In genomic region chr7:47327698-47328391, GRCh38 we compare ENCODE assay signal across 8 cellular contexts.
DNase-seq lines count a peak whose midpoint lies in the region; ATAC-seq and TF ChIP-seq lines count a peak whose summit lies in the region.

No MANE protein-coding gene starts in this region.

- H3K9me3 Mint-ChIP-seq in GM23338, result no peaks in the 10 kb centered on the region

- H3K79me2 ChIP-seq in GM23338 (replicated peaks; ENCODE audit: insufficient read depth) (peaks cover 6% of the 10 kb centered on the region; the same call in 1 of the 2 replicates), OCI-LY7 (ENCODE audit: insufficient read depth, low read depth, low read length) (no peaks in the 10 kb centered on the region)

- H3K4me3 ChIP-seq in GM23338, result peak overlapping the region; percentile 53
- peak overlapping the region in 2 of 4 donors; percentile 24 to 30 for H3K4me3 ChIP-seq in adrenal gland
- H3K4me3 ChIP-seq in OCI-LY7 (ENCODE audit: low read depth, low read length, poor library complexity, severe bottlenecking), result no peak overlapping the region

- H3K9me2 ChIP-seq in GM23338 (ENCODE audit: insufficient read depth), result no peaks in the 10 kb centered on the region; the same call in 1 of the 2 replicates
- no peaks in the 10 kb centered on the region for H3K9me2 ChIP-seq in OCI-LY7 (ENCODE audit: insufficient read depth, low read length)

- H3K36me3 ChIP-seq in GM23338 (ENCODE audit: insufficient read depth) (no peaks in the 10 kb centered on the region), adrenal gland (replicated peaks in 1 of 2) (peaks cover 0 to 20% of the 10 kb centered on the region in 2 donors), OCI-LY7 (ENCODE audit: insufficient read depth, low read length) (no peaks in the 10 kb centered on the region)

- peaks cover 64% of the 10 kb centered on the region for H3K4me1 Mint-ChIP-seq in GM23338

- peak overlapping the region; percentile 76 for H3K4me2 ChIP-seq in GM23338
- H3K4me2 ChIP-seq in OCI-LY7 (ENCODE audit: low read length), result no peak overlapping the region

- peak overlapping the region; percentile 97 for H3K27ac Mint-ChIP-seq in GM23338

- H3K9me3 ChIP-seq in adrenal gland (replicated peaks in 1 of 3), result no peaks in the 10 kb centered on the region
- H3K9me3 ChIP-seq in OCI-LY7 (ENCODE audit: low read length), result no peaks in the 10 kb centered on the region

- no peak for TF ChIP-seq CTCF in GM23338 (conservative IDR thresholded peaks at IDR 0.05; ENCODE audit: low read depth in 2 of 2)
- TF ChIP-seq CTCF in adrenal gland (IDR thresholded peaks at IDR 0.05), result no peak
- no peak for TF ChIP-seq CTCF in OCI-LY7 (conservative IDR thresholded peaks at IDR 0.05; ENCODE audit: low read length)

- H3K36me3 Mint-ChIP-seq in GM23338 (ENCODE audit: low read depth), result no peaks in the 10 kb centered on the region

- 9 to 45% (median 28%) methylated on average over 5 to 24 of the region's 24 CpGs for WGBS in adrenal gland, 4 donors

- 0 out of 2 replicates have a peak, but pooled peaks cover 7% of the 10 kb centered on the region for H3F3A ChIP-seq in GM23338 (replicated peaks; ENCODE audit: low read depth)

- H3K27me3 ChIP-seq in GM23338 (ENCODE audit: insufficient read depth) (no peaks in the 10 kb centered on the region), adrenal gland (no peaks in the 10 kb centered on the region)

- H3K4me3 Mint-ChIP-seq in GM23338, result peak overlapping the region; percentile 72

- H3K27me3 Mint-ChIP-seq in GM23338 (ENCODE audit: insufficient read depth, low read depth, poor library complexity), result peaks cover 4% of the 10 kb centered on the region

- intact Hi-C loops in adrenal gland (cut with DNase I) (no loop called here), left ventricle myocardium superior (cut with micrococcal nuclease) (no loop called here), posterior cingulate gyrus (cut with DNase I) (no loop called here), OCI-LY7 (cut with micrococcal nuclease; ENCODE audit: unreplicated experiment) (no loop called here)

- H3K27ac ChIP-seq in GM23338 (ENCODE audit: low read depth), result peak overlapping the region; percentile 93
- H3K27ac ChIP-seq in adrenal gland, result peak overlapping the region in 4 of 5 donors; percentile 64 to 92 (median 76)
- H3K27ac ChIP-seq in OCI-LY7 (ENCODE audit: low read depth, low read length, poor library complexity, severe bottlenecking), result no peak overlapping the region

- ATAC-seq in GM23338 (peak; percentile 88), left ventricle myocardium superior (peak; percentile 93), HG02759 (IDR thresholded peaks at IDR 0.05; ENCODE audit: unreplicated experiment) (no peak)

- no peak for TF ChIP-seq POLR2A in adrenal gland (IDR thresholded peaks at IDR 0.05)

- CTCF ChIA-PET in OCI-LY7 (lab: Charles Lee; ENCODE audit: unreplicated experiment), result no interaction called here

- H2AFZ ChIP-seq in GM23338, result peak overlapping the region; percentile 74; the same call in 1 of the 2 replicates
- H2AFZ ChIP-seq in OCI-LY7 (ENCODE audit: low read length), result no peak overlapping the region

- DNase-seq in GM23338 (ENCODE audit: low spot score), result peak; percentile 92
- DNase-seq in adrenal gland, result peak; percentile 72 to 90 (median 84)
- peak; percentile 96 for DNase-seq in left ventricle myocardium superior
- DNase-seq in posterior cingulate gyrus, result peak; percentile 79 to 98 (median 88)
- no peak for DNase-seq in OCI-LY7 (ENCODE audit: low spot score)
- DNase-seq in activated CD4-positive, alpha-beta T cell treated with anti-CD3 and anti-CD28 coated beads for 48 hours, result no peak
- DNase-seq in stimulated activated CD4-positive, alpha-beta T cell treated with anti-CD3 and anti-CD28 coated beads, Interleukin-4, amount 100 ng/mL, for 4 hours, result no peak

- POLR2A ChIA-PET in OCI-LY7 (lab: Charles Lee), result no interaction called here

- no peaks in the 10 kb centered on the region for H4K20me1 ChIP-seq in GM23338 (replicated peaks; ENCODE audit: insufficient read depth)
- H4K20me1 ChIP-seq in OCI-LY7 (ENCODE audit: insufficient read depth, low read length), result no peaks in the 10 kb centered on the region

- peaks cover 38% of the 10 kb centered on the region for H3K4me1 ChIP-seq in GM23338 (ENCODE audit: insufficient read depth)
- H3K4me1 ChIP-seq in adrenal gland (replicated peaks in 1 of 2), result peaks cover 11 to 30% of the 10 kb centered on the region in 2 donors
- H3K4me1 ChIP-seq in OCI-LY7 (ENCODE audit: insufficient read depth, low read length, poor library complexity, severe bottlenecking), result no peaks in the 10 kb centered on the region

- no TSS peak for BruUV-seq in OCI-LY7 (replicated peaks; lab: Mats Ljungman, UMichigan)

TF ChIP-seq in GM23338, 12 proteins besides CTCF, POLR2A, EP300 and RAD21:
- TF ChIP-seq ZNF114 (CRISPR knock-in tag; IDR thresholded peaks at IDR 0.05) (no peak), ZNF331 (CRISPR knock-in tag; IDR thresholded peaks at IDR 0.05; ENCODE audit: low read depth) (no peak), JUNB (IDR thresholded peaks at IDR 0.05; ENCODE audit: unreplicated experiment) (no peak), ETS1 (IDR thresholded peaks at IDR 0.05) (no peak), POLR2AphosphoS5 (IDR thresholded peaks at IDR 0.05; ENCODE audit: low read depth) (peak; percentile 49; the same call in 1 of the 2 replicates), ZNF462 (CRISPR knock-in tag; IDR thresholded peaks at IDR 0.05) (0 out of 2 replicates have a peak, but pooled peaks have one; percentile 26), EZH2 (IDR thresholded peaks at IDR 0.05; ENCODE audit: low read depth, unreplicated experiment) (no peak)

Comparison
In these comparisons a context has a peak if more than half of its experiments do, and no peak if none do; other contexts are left out.
1. DNase-seq: peak in GM23338 (single experiment), adrenal gland (7 of 7), left ventricle myocardium superior (single experiment) and posterior cingulate gyrus (10 of 10); none in OCI-LY7 (single experiment), activated CD4-positive, alpha-beta T cell treated with anti-CD3 and anti-CD28 coated beads for 48 hours (single experiment) and stimulated activated CD4-positive, alpha-beta T cell treated with anti-CD3 and anti-CD28 coated beads, Interleukin-4, amount 100 ng/mL, for 4 hours (0 of 2).